In the genomic region with DNA sequence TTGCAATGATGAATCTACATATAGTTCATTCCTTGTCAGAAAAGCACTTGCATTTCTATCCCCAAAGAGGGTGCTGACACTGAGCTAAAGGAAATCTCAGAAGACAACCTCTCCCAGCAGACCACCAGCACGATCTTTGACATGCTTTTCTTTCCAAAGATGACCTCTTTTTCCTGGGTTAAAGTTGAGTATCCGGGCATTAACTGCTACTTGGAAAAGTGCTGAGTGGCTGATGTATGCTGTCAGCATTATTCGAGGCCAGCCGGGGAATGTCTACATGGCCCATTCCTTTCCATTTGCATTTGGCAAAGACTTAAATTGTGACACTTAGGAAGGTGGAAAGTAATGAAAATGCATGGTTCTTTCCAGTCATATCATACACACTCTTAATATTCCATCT, we compare ENCODE assay signal across 28 cellular contexts.
"Had no signal": no experiment of that assay in that cellular context is flagged by ENCODE, and none has a peak within 500 bp of the region (broad histone marks: within the 10 kb centered on the region; RNA-seq: fewer than 3 reads in every experiment).

No MANE protein-coding gene starts in this region.

- H3K27me3 ChIP-seq: brain microvascular endothelial cell, gastroesophageal sphincter had no signal

- H3K4me1 Mint-ChIP-seq: activated CD4-positive, alpha-beta memory T cell treated with anti-CD3 and anti-CD28 coated beads, Interleukin-2, amount 10 ng/mL, durations not matched to agents 7 days and 5 days; activated CD4-positive, alpha-beta T cell treated with anti-CD3 and anti-CD28 coated beads, Interleukin-2, amount 10 ng/mL, durations not matched to agents 7 days and 5 days; central memory CD8-positive, alpha-beta T cell had no signal

- ATAC-seq: activated T-cell treated with anti-CD3 and anti-CD28 coated beads, Interleukin-2, amount 50 U/mL, for 72 hours; effector memory CD8-positive, alpha-beta T cell; gastroesophageal sphincter had no signal

- H3K4me1 ChIP-seq: gastroesophageal sphincter had no signal

- H3K27me3 Mint-ChIP-seq: activated CD4-positive, alpha-beta T cell treated with anti-CD3 and anti-CD28 coated beads, Interleukin-2, amount 10 ng/mL, durations not matched to agents 7 days and 5 days had no signal

- H3K36me3 ChIP-seq: brain microvascular endothelial cell, esophagus squamous epithelium, gastroesophageal sphincter had no signal

- H3K4me3 Mint-ChIP-seq: activated CD4-positive, alpha-beta memory T cell treated with anti-CD3 and anti-CD28 coated beads, Interleukin-2, amount 10 ng/mL, durations not matched to agents 7 days and 5 days; activated CD4-positive, alpha-beta T cell treated with anti-CD3 and anti-CD28 coated beads, Interleukin-2, amount 10 ng/mL, durations not matched to agents 7 days and 5 days; activated naive CD8-positive, alpha-beta T cell; activated T-cell treated with anti-CD3 and anti-CD28 coated beads, Interleukin-2, amount 50 U/mL, for 24 hours; activated T-cell treated with anti-CD3 and anti-CD28 coated beads, Interleukin-2, amount 50 U/mL, for 72 hours; central memory CD8-positive, alpha-beta T cell; effector memory CD8-positive, alpha-beta T cell had no signal

- H3K27ac ChIP-seq: brain microvascular endothelial cell, esophagus squamous epithelium, gastroesophageal sphincter had no signal

- H3K36me3 Mint-ChIP-seq: activated naive CD8-positive, alpha-beta T cell had no signal

- H3K9me3 ChIP-seq: esophagus squamous epithelium, gastroesophageal sphincter had no signal

- H3K27ac Mint-ChIP-seq: activated CD4-positive, alpha-beta memory T cell treated with anti-CD3 and anti-CD28 coated beads, Interleukin-2, amount 10 ng/mL, durations not matched to agents 7 days and 5 days; activated CD4-positive, alpha-beta T cell treated with anti-CD3 and anti-CD28 coated beads, Interleukin-2, amount 10 ng/mL, durations not matched to agents 7 days and 5 days; activated naive CD8-positive, alpha-beta T cell; activated T-cell treated with anti-CD3 and anti-CD28 coated beads, Interleukin-2, amount 50 U/mL, for 24 hours; activated T-cell treated with anti-CD3 and anti-CD28 coated beads, Interleukin-2, amount 50 U/mL, for 72 hours; effector memory CD8-positive, alpha-beta T cell had no signal

- FAIRE-seq: astrocyte, bronchial epithelial cell had no signal

- H3K4me3 ChIP-seq: esophagus squamous epithelium, gastroesophageal sphincter had no signal

- DNase-seq: activated CD4-positive, alpha-beta memory T cell treated with anti-CD3 and anti-CD28 coated beads, Interleukin-2, amount 10 ng/mL, durations not matched to agents 7 days and 5 days; activated CD4-positive, alpha-beta T cell treated with anti-CD3 and anti-CD28 coated beads for 1 hour; activated CD4-positive, alpha-beta T cell treated with anti-CD3 and anti-CD28 coated beads for 4 hours; activated CD4-positive, alpha-beta T cell treated with anti-CD3 and anti-CD28 coated beads, Interleukin-2, amount 10 ng/mL, durations not matched to agents 7 days and 5 days; activated CD4-positive, alpha-beta T cell treated with anti-CD3 and anti-CD28 coated beads, Interleukin-2, amount 50 U/mL, for 4 hours; activated CD8-positive, alpha-beta memory T cell treated with anti-CD3 and anti-CD28 coated beads, Interleukin-2, amount 50 U/mL, for 48 hours; activated gamma-delta T cell; activated naive CD4-positive, alpha-beta T cell; activated naive CD4-positive, alpha-beta T cell treated with anti-CD3 and anti-CD28 coated beads, Interleukin-2, amount 50 U/mL, for 16 hours; activated T-cell treated with anti-CD3 and anti-CD28 coated beads for 4 hours; activated T-cell treated with anti-CD3 and anti-CD28 coated beads, Interleukin-2, amount 50 U/mL, for 24 hours; activated T-cell treated with anti-CD3 and anti-CD28 coated beads, Interleukin-2, amount 50 U/mL, for 72 hours; amniotic stem cell; anterior cingulate cortex; brain microvascular endothelial cell; cortex of kidney; dermis blood vessel endothelial cell; effector CD4-positive, alpha-beta T cell; effector memory CD8-positive, alpha-beta T cell; erythroblast; esophagus squamous epithelium; foreskin melanocyte; T-helper 2 cell had no signal

- H3K9me3 Mint-ChIP-seq: activated CD4-positive, alpha-beta memory T cell treated with anti-CD3 and anti-CD28 coated beads, Interleukin-2, amount 10 ng/mL, durations not matched to agents 7 days and 5 days; activated CD4-positive, alpha-beta T cell treated with anti-CD3 and anti-CD28 coated beads, Interleukin-2, amount 10 ng/mL, durations not matched to agents 7 days and 5 days; activated T-cell treated with anti-CD3 and anti-CD28 coated beads, Interleukin-2, amount 50 U/mL, for 24 hours; activated T-cell treated with anti-CD3 and anti-CD28 coated beads, Interleukin-2, amount 50 U/mL, for 72 hours; central memory CD8-positive, alpha-beta T cell; effector memory CD8-positive, alpha-beta T cell had no signal
